ENCODE assay signal across 8 cellular contexts in genomic region chr17:57995076-57995956, GRCh38. TPM values are rescaled to one million over a fixed set of nuclear protein-coding genes. Genes with fewer than 3 reads are reported as not detected.
DNase-seq lines count a peak whose midpoint lies in the region; ATAC-seq and TF ChIP-seq lines count a peak whose summit lies in the region.

No MANE protein-coding gene starts in this region.

- H3K27ac ChIP-seq in SK-N-MC (peak overlapping the region; percentile 67), heart left ventricle (peak overlapping the region in 11 of 12 donors; percentile 5 to 98 (median 54)), rectal smooth muscle tissue (ENCODE audit: low read depth, low read length) (peak overlapping the region; percentile 57)

- peak; percentile 46 to 72 (median 68) for TF ChIP-seq CTCF in heart left ventricle (IDR thresholded peaks at IDR 0.05)

- H3K36me3 ChIP-seq in SK-N-MC (ENCODE audit: insufficient read depth, low read length), result peaks cover 40% of the 10 kb centered on the region
- H3K36me3 ChIP-seq in adipocyte (ENCODE audit: control insufficient read depth, insufficient read depth, low read length, severe bottlenecking), result peaks cover 39% of the 10 kb centered on the region
- H3K36me3 ChIP-seq in heart left ventricle, result peaks cover 0 to 41% (median 35%) of the 10 kb centered on the region in 9 donors
- H3K36me3 ChIP-seq in rectal smooth muscle tissue (ENCODE audit: control insufficient read depth, insufficient read depth, low read length), result no peaks in the 10 kb centered on the region

- intact Hi-C loops in heart left ventricle (cut with DNase I), result loop anchor here in 9 of 10 donors (1.0 to 10.0 kb wide), 8 partner anchors 105 to 871 kb away; no protein-coding TSS in a partner anchor

- ATAC-seq in GM21447 (IDR thresholded peaks at IDR 0.05; ENCODE audit: unreplicated experiment), result peak; percentile 73
- peak; percentile 88 to 94 (median 91) for ATAC-seq in heart left ventricle

- H3K9me3 ChIP-seq in SK-N-MC (ENCODE audit: low read depth, low read length) (no peaks in the 10 kb centered on the region), adipocyte (ENCODE audit: control insufficient read depth, low read length) (no peaks in the 10 kb centered on the region), heart left ventricle (no peaks in the 10 kb centered on the region)

- TF ChIP-seq POLR2A in heart left ventricle (IDR thresholded peaks at IDR 0.05), result no peak

- peak; percentile 68 for DNase-seq in COR-L47 (lab: John Stamatoyannopoulos, UW)
- DNase-seq in NAMALWA (ENCODE audit: low spot score), result peak; percentile 83
- no peak for DNase-seq in SK-N-MC (ENCODE audit: low read depth, low spot score)
- DNase-seq in adipocyte (ENCODE audit: low read depth), result peak; percentile 86
- peak in 4 of 5 donors; percentile 67 to 71 (median 69) for DNase-seq in heart left ventricle
- no peak for DNase-seq in effector CD8-positive, alpha-beta T cell (lab: John Stamatoyannopoulos, UW)

- no peak overlapping the region for H3K4me3 ChIP-seq in SK-N-MC
- H3K4me3 ChIP-seq in adipocyte (ENCODE audit: low read length), result no peak overlapping the region
- H3K4me3 ChIP-seq in heart left ventricle, result no peak overlapping the region
- no peak overlapping the region for H3K4me3 ChIP-seq in rectal smooth muscle tissue (ENCODE audit: low read length)

- no peak overlapping the region for H3K9ac ChIP-seq in SK-N-MC (ENCODE audit: insufficient read length)
- peak overlapping the region; percentile 48 for H3K9ac ChIP-seq in adipocyte (ENCODE audit: low read length)
- H3K9ac ChIP-seq in rectal smooth muscle tissue (ENCODE audit: low read length), result no peak overlapping the region

- H3K27me3 ChIP-seq in adipocyte (replicated peaks; ENCODE audit: control insufficient read depth, insufficient read depth, low read length) (no peaks in the 10 kb centered on the region), heart left ventricle (no peaks in the 10 kb centered on the region), rectal smooth muscle tissue (ENCODE audit: control insufficient read depth, insufficient read depth, low read length) (no peaks in the 10 kb centered on the region)

- H3K4me1 ChIP-seq in adipocyte (ENCODE audit: control insufficient read depth, insufficient read depth, low read length) (peaks cover 28% of the 10 kb centered on the region), heart left ventricle (peaks cover 0 to 53% (median 25%) of the 10 kb centered on the region in 12 donors), rectal smooth muscle tissue (ENCODE audit: control insufficient read depth, insufficient read depth, low read length) (peaks cover 20% of the 10 kb centered on the region)

- WGBS in heart left ventricle, 4 donors, result 32 to 35% (median 32%) methylated on average over 4 of the region's 4 CpGs

RNA-seq across cellular contexts. Expression of gene VEZF1, which starts 7.3 kb away (rescaled TPM):
- 10 to 100 TPM; 58.9 to 85.6 (median 62.6) TPM for total RNA-seq in heart left ventricle
- polyA plus RNA-seq in heart left ventricle, result 10 to 100 TPM; 18.2 to 46.4 TPM

RNA-seq across cellular contexts. Expression of gene SRSF1, which starts 11.7 kb away (rescaled TPM):
- 100 to 1,000 TPM in 4 of 9 donors, 10 to 100 TPM in 5; 80.8 to 114 (median 99.7) TPM for total RNA-seq in heart left ventricle
- polyA plus RNA-seq in heart left ventricle, result 100 to 1,000 TPM in 1 of 2 donors, 10 to 100 TPM in 1; 48.2 to 129 TPM

RNA-seq across cellular contexts. Expression of gene CUEDC1, which starts 40.1 kb away (rescaled TPM):
- total RNA-seq in heart left ventricle, result 10 to 100 TPM; 37.6 to 68.5 (median 42.8) TPM
- 10 to 100 TPM; 29.6 to 39.9 TPM for polyA plus RNA-seq in heart left ventricle

Comparison
In these comparisons a context has a peak if more than half of its experiments do, and no peak if none do; other contexts are left out.
1. DNase-seq: peak in COR-L47 (single experiment), NAMALWA (single experiment), adipocyte (single experiment) and heart left ventricle (4 of 5); none in SK-N-MC (single experiment) and effector CD8-positive, alpha-beta T cell (single experiment).
2. Peak in every context shown above with its lines, with median percentiles within 50 percentile points of each other: H3K27ac ChIP-seq.